Comparison of ENCODE assay signal across 11 cellular contexts in genomic region chr20:63247678-63248228, GRCh38. TPM values are rescaled to one million over a fixed set of nuclear protein-coding genes. Genes with fewer than 3 reads are reported as not detected.
DNase-seq lines count a peak whose midpoint lies in the region; ATAC-seq and TF ChIP-seq lines count a peak whose summit lies in the region.
"Had no signal": no experiment of that assay in that cellular context is flagged by ENCODE, and none has a peak within 500 bp of the region (broad histone marks: within the 10 kb centered on the region; RNA-seq: fewer than 3 reads in every experiment).

No MANE protein-coding gene starts in this region.

- H3K4me1 Mint-ChIP-seq in activated T-cell treated with anti-CD3 and anti-CD28 coated beads, Interleukin-2, amount 50 U/mL, for 24 hours (ENCODE audit: low read depth): peaks cover 1% of the 10 kb centered on the region

- intact Hi-C loops in PC-3 (cut with micrococcal nuclease): no loop called here

- peaks cover 60% of the 10 kb centered on the region for H3K27me3 Mint-ChIP-seq in activated T-cell treated with anti-CD3 and anti-CD28 coated beads, Interleukin-2, amount 50 U/mL, for 24 hours

- H3K9me3 ChIP-seq in BLaER1 treated with 17β-estradiol and CSF1 and Interleukin-3, amounts not matched to agents 10 nM and 100 nM (replicated peaks in 1 of 11): no peaks in the 10 kb centered on the region
- H3K9me3 ChIP-seq in NT2/D1 (ENCODE audit: insufficient read depth, low read length) (no peaks in the 10 kb centered on the region; the same call in 1 of the 2 replicates), PC-3 (ENCODE audit: low read length) (no peaks in the 10 kb centered on the region)

- H3F3A ChIP-seq in PC-3 (ENCODE audit: low read length, unreplicated experiment): no peaks in the 10 kb centered on the region

- POLR2A ChIA-PET in PC-3 (lab: Charles Lee; ENCODE audit: unreplicated experiment): no interaction called here

- no peak overlapping the region for H2AFZ ChIP-seq in PC-3 (ENCODE audit: low read length)

- H3K4me2 ChIP-seq in BLaER1 treated with 17β-estradiol and CSF1 and Interleukin-3, amounts not matched to agents 10 nM and 100 nM: peak overlapping the region; percentile 20 to 98 (median 92)
- H3K4me2 ChIP-seq in PC-3 (ENCODE audit: low read length): no peak overlapping the region

- no peak overlapping the region for H3K27ac Mint-ChIP-seq in activated T-cell treated with anti-CD3 and anti-CD28 coated beads, Interleukin-2, amount 50 U/mL, for 24 hours
- H3K27ac Mint-ChIP-seq: CD4-positive, CD25-positive, alpha-beta regulatory T cell had no signal

- peak overlapping the region in 2 of 10 experiments; percentile 7 to 29; a peak in 3 of 20 replicates for H3K4me3 ChIP-seq in BLaER1 treated with 17β-estradiol and CSF1 and Interleukin-3, amounts not matched to agents 10 nM and 100 nM
- H3K4me3 ChIP-seq in NT2/D1 (ENCODE audit: insufficient read length, low read depth): no peak overlapping the region
- peak overlapping the region; percentile 22 for H3K4me3 ChIP-seq in epithelial cell of proximal tubule (ENCODE audit: low read depth, low read length)
- no peak overlapping the region for H3K4me3 ChIP-seq in PC-3 (ENCODE audit: low read length)

- H3K27ac ChIP-seq in BLaER1 treated with 17β-estradiol and CSF1 and Interleukin-3, amounts not matched to agents 10 nM and 100 nM: peak overlapping the region in 2 of 11 experiments; percentile 2 to 9; a peak in 1 of 22 replicates
- H3K27ac ChIP-seq in PC-3 (ENCODE audit: low read length): no peak overlapping the region

- H3K79me2 ChIP-seq in PC-3 (ENCODE audit: low read length): no peaks in the 10 kb centered on the region

- peaks cover 0 to 5% (median 0%) of the 10 kb centered on the region in 11 experiments; a peak in 1 of 22 replicates for H3K36me3 ChIP-seq in BLaER1 treated with 17β-estradiol and CSF1 and Interleukin-3, amounts not matched to agents 10 nM and 100 nM
- H3K36me3 ChIP-seq in NT2/D1 (ENCODE audit: insufficient read depth, insufficient read length, low read length) (peaks cover 4% of the 10 kb centered on the region), PC-3 (ENCODE audit: low read depth, low read length) (no peaks in the 10 kb centered on the region)

- peaks cover 0 to 74% (median 16%) of the 10 kb centered on the region in 11 experiments; a peak in 14 of 22 replicates for H4K20me1 ChIP-seq in BLaER1 treated with 17β-estradiol and CSF1 and Interleukin-3, amounts not matched to agents 10 nM and 100 nM
- no peaks in the 10 kb centered on the region for H4K20me1 ChIP-seq in PC-3 (ENCODE audit: low read length)

- H3K4me3 Mint-ChIP-seq in activated T-cell treated with anti-CD3 and anti-CD28 coated beads, Interleukin-2, amount 50 U/mL, for 24 hours: no peak overlapping the region
- H3K4me3 Mint-ChIP-seq: CD4-positive, CD25-positive, alpha-beta regulatory T cell had no signal

- ATAC-seq in PC-3 (no peak), GM19023 (IDR thresholded peaks at IDR 0.05; ENCODE audit: unreplicated experiment) (no peak)

- TF ChIP-seq CTCF in epithelial cell of proximal tubule (conservative IDR thresholded peaks at IDR 0.05; ENCODE audit: low read depth, low read length): no peak
- TF ChIP-seq CTCF in PC-3 (conservative IDR thresholded peaks at IDR 0.05; ENCODE audit: low read depth, low read length): no peak

- H3K4me1 ChIP-seq in BLaER1 treated with 17β-estradiol and CSF1 and Interleukin-3, amounts not matched to agents 10 nM and 100 nM: peaks cover 37 to 99% (median 92%) of the 10 kb centered on the region in 10 experiments
- H3K4me1 ChIP-seq in NT2/D1 (ENCODE audit: insufficient read depth, insufficient read length): peaks cover 30% of the 10 kb centered on the region
- H3K4me1 ChIP-seq in PC-3 (ENCODE audit: insufficient read depth, low read length): peaks cover 15% of the 10 kb centered on the region; the same call in 1 of the 2 replicates

- peaks cover 4 to 75% (median 11%) of the 10 kb centered on the region in 11 experiments; a peak in 21 of 22 replicates for H3K27me3 ChIP-seq in BLaER1 treated with 17β-estradiol and CSF1 and Interleukin-3, amounts not matched to agents 10 nM and 100 nM
- H3K27me3 ChIP-seq in NT2/D1 (ENCODE audit: insufficient read depth, insufficient read length): peaks cover 12% of the 10 kb centered on the region
- H3K27me3 ChIP-seq in PC-3 (ENCODE audit: low read length): peaks cover 28% of the 10 kb centered on the region

- H3K9me2 ChIP-seq in PC-3 (replicated peaks; ENCODE audit: low read length): no peaks in the 10 kb centered on the region

- DNase-seq in NT2/D1 (ENCODE audit: low read depth, low spot score) (no peak), epithelial cell of proximal tubule (ENCODE audit: low read depth) (no peak), PC-3 (no peak)
- DNase-seq in activated T-cell treated with anti-CD3 and anti-CD28 coated beads, Interleukin-2, amount 50 U/mL, for 24 hours: no peak
- DNase-seq: CD4-positive, CD25-positive, alpha-beta regulatory T cell; GF-D8; HCEC 1CT had no signal

- BruUV-seq in PC-3 (replicated peaks; lab: Mats Ljungman, UMichigan): no TSS peak

- no peaks in the 10 kb centered on the region for H3K36me3 Mint-ChIP-seq in activated T-cell treated with anti-CD3 and anti-CD28 coated beads, Interleukin-2, amount 50 U/mL, for 24 hours (ENCODE audit: low read depth)
- H3K36me3 Mint-ChIP-seq: CD4-positive, CD25-positive, alpha-beta regulatory T cell had no signal

- H3K9me3 Mint-ChIP-seq in activated T-cell treated with anti-CD3 and anti-CD28 coated beads, Interleukin-2, amount 50 U/mL, for 24 hours: no peaks in the 10 kb centered on the region
- H3K9me3 Mint-ChIP-seq: CD4-positive, CD25-positive, alpha-beta regulatory T cell had no signal

- CTCF ChIA-PET in PC-3 (lab: Charles Lee): no interaction called here

- H3K9ac ChIP-seq in BLaER1 treated with 17β-estradiol and CSF1 and Interleukin-3, amounts not matched to agents 10 nM and 100 nM: peak overlapping the region in 4 of 11 experiments; percentile 1 to 54 (median 34); a peak in 5 of 22 replicates
- peak overlapping the region; percentile 57 for H3K9ac ChIP-seq in NT2/D1 (ENCODE audit: insufficient read length, low read depth)
- H3K9ac ChIP-seq in PC-3 (ENCODE audit: low read length): no peak overlapping the region

RNA-seq across cellular contexts. Expression of gene NKAIN4, which starts 6.5 kb away (rescaled TPM):
- total RNA-seq in epithelial cell of proximal tubule (1.4 and 4.0 TPM in 2 replicates), PC-3 (2014; rRNA removed) (not detected in 2 replicates)
- total RNA-seq: A673; CD4-positive, CD25-positive, alpha-beta regulatory T cell; H4 had no signal

RNA-seq across cellular contexts. Expression of gene BIRC7, which starts 12.0 kb away (rescaled TPM):
- 1.1 and 10.6 TPM in 2 replicates for total RNA-seq in epithelial cell of proximal tubule
- total RNA-seq in PC-3 (2014; rRNA removed): not detected in 2 replicates
- total RNA-seq: A673; CD4-positive, CD25-positive, alpha-beta regulatory T cell had no signal

RNA-seq across cellular contexts. Expression of gene ARFGAP1, which starts 24.9 kb away (rescaled TPM):
- total RNA-seq in epithelial cell of proximal tubule: 73.3 and 78.6 TPM in 2 replicates
- total RNA-seq in PC-3 (2014; rRNA removed): 75.6 and 92.0 TPM in 2 replicates

RNA-seq across cellular contexts. Expression of gene YTHDF1, which starts 31.8 kb away (rescaled TPM):
- total RNA-seq in epithelial cell of proximal tubule (20.4 and 30.5 TPM in 2 replicates), PC-3 (2014; rRNA removed) (30.0 and 34.0 TPM in 2 replicates)

RNA-seq across cellular contexts. Expression of gene COL20A1, which starts 45.2 kb away (rescaled TPM):
- total RNA-seq in epithelial cell of proximal tubule (not detected in 2 replicates), PC-3 (2014; rRNA removed) (not detected in 2 replicates)
- total RNA-seq: A673 had no signal
